ENCODE assay signal across 22 cellular contexts in genomic region chr2:1649103-1649870, GRCh38.
DNase-seq lines count a peak whose midpoint lies in the region; ATAC-seq and TF ChIP-seq lines count a peak whose summit lies in the region.
"Had no signal": no experiment of that assay in that cellular context is flagged by ENCODE, and none has a peak within 500 bp of the region (broad histone marks: within the 10 kb centered on the region; RNA-seq: fewer than 3 reads in every experiment).

No MANE protein-coding gene starts in this region.

- H3K9me3 ChIP-seq in right cardiac atrium (ENCODE audit: control insufficient read depth, low read length): no peaks in the 10 kb centered on the region

- no peak for ATAC-seq in Right ventricle myocardium superior (ENCODE audit: poor library complexity)
- ATAC-seq in right cardiac atrium: no peak
- no peak for ATAC-seq in GM18502 (IDR thresholded peaks at IDR 0.05; ENCODE audit: poor library complexity, unreplicated experiment)
- ATAC-seq: stimulated activated memory B cell treated with anti-CD40 and anti-IgM and Interleukin-4, amounts not matched to agents 10 μg/mL and 1 μg/mL and 100 μg/mL, for 72 hours; T-helper 17 cell had no signal

- H3K36me3 Mint-ChIP-seq in nephron progenitor cell (ENCODE audit: low read depth): peaks cover 79% of the 10 kb centered on the region
- H3K36me3 Mint-ChIP-seq in type B pancreatic cell: peaks cover 27% of the 10 kb centered on the region
- H3K36me3 Mint-ChIP-seq: activated CD4-positive, alpha-beta memory T cell treated with anti-CD3 and anti-CD28 coated beads for 36 hours; stimulated activated memory B cell treated with anti-CD40 and anti-IgM and Interleukin-4, amounts not matched to agents 10 μg/mL and 1 μg/mL and 100 μg/mL, for 72 hours had no signal

- H3K4me1 ChIP-seq in right cardiac atrium (ENCODE audit: control insufficient read depth, insufficient read depth, low read length): peaks cover 14% of the 10 kb centered on the region

- 96% methylated on average over 52 of the region's 52 CpGs for WGBS in right cardiac atrium

- intact Hi-C loops in Right ventricle myocardium superior (cut with DNase I): no loop called here
- intact Hi-C loops in right cardiac atrium (cut with DNase I): no loop called here

- H3K4me3 ChIP-seq in right cardiac atrium (ENCODE audit: low read length): no peak overlapping the region
- H3K4me3 ChIP-seq: GM23248 had no signal

- H3K27me3 ChIP-seq in right cardiac atrium (ENCODE audit: control insufficient read depth, insufficient read depth): no peaks in the 10 kb centered on the region

- H3K27me3 Mint-ChIP-seq in nephron progenitor cell (ENCODE audit: low read depth, poor library complexity) (no peaks in the 10 kb centered on the region), type B pancreatic cell (no peaks in the 10 kb centered on the region)
- H3K27me3 Mint-ChIP-seq: activated CD4-positive, alpha-beta memory T cell treated with anti-CD3 and anti-CD28 coated beads for 36 hours; stimulated activated memory B cell treated with anti-CD40 and anti-IgM and Interleukin-4, amounts not matched to agents 10 μg/mL and 1 μg/mL and 100 μg/mL, for 72 hours had no signal

- no peak for TF ChIP-seq CTCF in nephron progenitor cell (IDR thresholded peaks at IDR 0.05)
- TF ChIP-seq CTCF in type B pancreatic cell (conservative IDR thresholded peaks at IDR 0.05): no peak

- H3K4me3 Mint-ChIP-seq in nephron progenitor cell (no peak overlapping the region), type B pancreatic cell (no peak overlapping the region)
- H3K4me3 Mint-ChIP-seq: activated CD4-positive, alpha-beta memory T cell treated with anti-CD3 and anti-CD28 coated beads for 36 hours; activated T-helper 1 cell treated with anti-CD3 and anti-CD28 coated beads, Interleukin-12 subunit alpha, Interleukin-12 subunit beta, Interleukin-2, Interleukin-4 antibody, amounts not matched to agents 30 ng/mL and 10 ng/mL and 1 ng/mL, durations not matched to agents 14 hours and 24 hours and 36 hours; stimulated activated memory B cell treated with anti-CD40 and anti-IgM and Interleukin-4, amounts not matched to agents 10 μg/mL and 1 μg/mL and 100 μg/mL, for 72 hours; T-helper 17 cell had no signal

- DNase-seq in Right ventricle myocardium superior (peak; percentile 38), right cardiac atrium (no peak), ecto neural progenitor cell (ENCODE audit: low spot score) (peak; percentile 29), nephron progenitor cell (no peak), type B pancreatic cell (ENCODE audit: extremely low spot score, unreplicated experiment) (peak; percentile 62), NCI-H2227 (lab: John Stamatoyannopoulos, UW; ENCODE audit: unreplicated experiment) (no peak), MV-4-11 (lab: John Stamatoyannopoulos, UW) (no peak)
- DNase-seq: activated CD4-positive, alpha-beta memory T cell treated with anti-CD3 and anti-CD28 coated beads for 36 hours; activated CD4-positive, CD25-positive, alpha-beta regulatory T cell treated with anti-CD3 and anti-CD28 coated beads, Interleukin-2, amount 50 U/mL, for 72 hours; activated CD8-positive, alpha-beta memory T cell treated with anti-CD3 and anti-CD28 coated beads, Interleukin-2, amount 50 U/mL, for 4 hours; activated naive CD4-positive, alpha-beta T cell treated with Interleukin-2 at 50 U/mL for 16 hours; Calu3; DND-41; GF-D8; GM23248; mesendoderm; NCI-H1092 treated with DMSO at 0.1 percent for 48 hours; NCI-H1694 treated with DMSO at 0.1 percent for 48 hours; T-helper 17 cell had no signal

- peaks cover 13% of the 10 kb centered on the region for H3K4me1 Mint-ChIP-seq in nephron progenitor cell
- H3K4me1 Mint-ChIP-seq in type B pancreatic cell (ENCODE audit: unreplicated experiment): peaks cover 4% of the 10 kb centered on the region
- H3K4me1 Mint-ChIP-seq: stimulated activated memory B cell treated with anti-CD40 and anti-IgM and Interleukin-4, amounts not matched to agents 10 μg/mL and 1 μg/mL and 100 μg/mL, for 72 hours; T-helper 17 cell had no signal

- peak overlapping the region; percentile 90 for H3K27ac Mint-ChIP-seq in nephron progenitor cell
- no peak overlapping the region for H3K27ac Mint-ChIP-seq in type B pancreatic cell
- H3K27ac Mint-ChIP-seq: activated CD4-positive, alpha-beta memory T cell treated with anti-CD3 and anti-CD28 coated beads for 36 hours; activated T-helper 1 cell treated with anti-CD3 and anti-CD28 coated beads, Interleukin-12 subunit alpha, Interleukin-12 subunit beta, Interleukin-2, Interleukin-4 antibody, amounts not matched to agents 30 ng/mL and 10 ng/mL and 1 ng/mL, durations not matched to agents 14 hours and 24 hours and 36 hours; stimulated activated memory B cell treated with anti-CD40 and anti-IgM and Interleukin-4, amounts not matched to agents 10 μg/mL and 1 μg/mL and 100 μg/mL, for 72 hours; T-helper 17 cell had no signal

- no peaks in the 10 kb centered on the region for H3K9me3 Mint-ChIP-seq in nephron progenitor cell
- no peaks in the 10 kb centered on the region for H3K9me3 Mint-ChIP-seq in type B pancreatic cell
- H3K9me3 Mint-ChIP-seq: activated CD4-positive, alpha-beta memory T cell treated with anti-CD3 and anti-CD28 coated beads for 36 hours; activated T-helper 1 cell treated with anti-CD3 and anti-CD28 coated beads, Interleukin-12 subunit alpha, Interleukin-12 subunit beta, Interleukin-2, Interleukin-4 antibody, amounts not matched to agents 30 ng/mL and 10 ng/mL and 1 ng/mL, durations not matched to agents 14 hours and 24 hours and 36 hours had no signal

- H3K27ac ChIP-seq in right cardiac atrium (ENCODE audit: low read length): no peak overlapping the region
- H3K27ac ChIP-seq: GM23248 had no signal

Comparison
In these comparisons a context has a peak if more than half of its experiments do, and no peak if none do; other contexts are left out.
1. DNase-seq: peak in Right ventricle myocardium superior (single experiment), ecto neural progenitor cell (single experiment) and type B pancreatic cell (single experiment); none in right cardiac atrium (0 of 3), nephron progenitor cell (single experiment), NCI-H2227 (single experiment) and MV-4-11 (single experiment).